Comparison of ENCODE assay signal across 15 cellular contexts in genomic region chr7:139111147-139111546, GRCh38. TPM values are rescaled to one million over a fixed set of nuclear protein-coding genes. Genes with fewer than 3 reads are reported as not detected.
A peak's percentile ranks its signal among the peaks of the same experiment; 100 is the strongest.
DNase-seq lines count a peak whose midpoint lies in the region; ATAC-seq and FAIRE-seq lines count a peak whose summit lies in the region.
"Had no signal": no experiment of that assay in that cellular context is flagged by ENCODE, and none has a peak within 500 bp of the region (broad histone marks: within the 10 kb centered on the region; RNA-seq: fewer than 3 reads in every experiment).

No MANE protein-coding gene starts in this region.

- H3K9me3 ChIP-seq in CD4-positive, alpha-beta memory T cell (ENCODE audit: control insufficient read depth in 1 of 2, low read length in 2 of 2), result no peaks in the 10 kb centered on the region
- H3K9me3 ChIP-seq in naive thymus-derived CD4-positive, alpha-beta T cell (ENCODE audit: control insufficient read depth in 2 of 3, low read length in 3 of 3), result no peaks in the 10 kb centered on the region
- H3K9me3 ChIP-seq: breast epithelium, left ventricle myocardium inferior had no signal

- H3K4me1 ChIP-seq in ACC112 (ENCODE audit: control insufficient read depth, insufficient read depth, low read length, unreplicated experiment), result peaks cover 25% of the 10 kb centered on the region
- H3K4me1 ChIP-seq in CD4-positive, alpha-beta memory T cell (ENCODE audit: insufficient read depth, low read length), result peaks cover 29% of the 10 kb centered on the region
- H3K4me1 ChIP-seq in naive thymus-derived CD4-positive, alpha-beta T cell (ENCODE audit: control insufficient read depth in 2 of 2, insufficient read depth in 2 of 2, low read length in 2 of 2), result peaks cover 22 to 24% of the 10 kb centered on the region in 2 donors
- H3K4me1 ChIP-seq: breast epithelium had no signal

- ATAC-seq in activated CD8-positive, alpha-beta T cell treated with anti-CD3 and anti-CD28 coated beads, Interleukin-2, amount 10 ng/mL, durations not matched to agents 7 days and 5 days, result no peak
- ATAC-seq in naive thymus-derived CD4-positive, alpha-beta T cell, result no peak
- no peak for ATAC-seq in HG02798 (IDR thresholded peaks at IDR 0.05; ENCODE audit: poor library complexity, unreplicated experiment)

- H3K4me3 Mint-ChIP-seq in CD4-positive, alpha-beta memory T cell, result peak overlapping the region; percentile 29 to 84 (median 75)
- H3K4me3 Mint-ChIP-seq in activated CD8-positive, alpha-beta T cell treated with anti-CD3 and anti-CD28 coated beads, Interleukin-2, amount 10 ng/mL, durations not matched to agents 7 days and 5 days, result peak overlapping the region; percentile 64
- peak overlapping the region; percentile 38 to 100 (median 76) for H3K4me3 Mint-ChIP-seq in naive thymus-derived CD4-positive, alpha-beta T cell

- no peak for DNase-seq in CD4-positive, alpha-beta memory T cell
- DNase-seq in activated CD8-positive, alpha-beta T cell treated with anti-CD3 and anti-CD28 coated beads, Interleukin-2, amount 10 ng/mL, durations not matched to agents 7 days and 5 days, result no peak
- no peak for DNase-seq in naive thymus-derived CD4-positive, alpha-beta T cell
- DNase-seq in RCC 7860 (ENCODE audit: low spot score) (no peak), DMS79 (lab: John Stamatoyannopoulos, UW) (no peak)
- DNase-seq: activated gamma-delta T cell treated with Interleukin-2 at 50 U/mL for 16 hours; dermis blood vessel endothelial cell; DMS53; left ventricle myocardium inferior; stimulated activated CD4-positive, alpha-beta T cell treated with anti-CD3 and anti-CD28 coated beads, Interleukin-4, amount 100 ng/mL, for 24 hours; T1000 had no signal

- peaks cover 46% of the 10 kb centered on the region for H3K79me2 ChIP-seq in ACC112 (ENCODE audit: control insufficient read depth, insufficient read depth, low read length, unreplicated experiment)

- H3K4me3 ChIP-seq in ACC112 (ENCODE audit: low read depth, low read length), result no peak overlapping the region
- H3K4me3 ChIP-seq in CD4-positive, alpha-beta memory T cell (ENCODE audit: low read length in 2 of 2), result no peak overlapping the region
- no peak overlapping the region for H3K4me3 ChIP-seq in naive thymus-derived CD4-positive, alpha-beta T cell (ENCODE audit: low read length)
- H3K4me3 ChIP-seq: breast epithelium, left ventricle myocardium inferior had no signal

- H3K9me3 Mint-ChIP-seq in CD4-positive, alpha-beta memory T cell, result peaks cover 0 to 17% (median 0%) of the 10 kb centered on the region in 8 donors
- no peaks in the 10 kb centered on the region for H3K9me3 Mint-ChIP-seq in activated CD8-positive, alpha-beta T cell treated with anti-CD3 and anti-CD28 coated beads, Interleukin-2, amount 10 ng/mL, durations not matched to agents 7 days and 5 days (ENCODE audit: insufficient read depth)
- peaks cover 0 to 12% (median 4%) of the 10 kb centered on the region in 11 donors for H3K9me3 Mint-ChIP-seq in naive thymus-derived CD4-positive, alpha-beta T cell

- no peak for FAIRE-seq in RCC 7860 (lab: Jason Lieb, UNC)

- H2AFZ ChIP-seq in ACC112 (ENCODE audit: low read length, unreplicated experiment), result peak overlapping the region; percentile 83

- H3K36me3 Mint-ChIP-seq in CD4-positive, alpha-beta memory T cell, result peaks cover 18 to 32% of the 10 kb centered on the region in 2 donors
- peaks cover 32% of the 10 kb centered on the region for H3K36me3 Mint-ChIP-seq in activated CD8-positive, alpha-beta T cell treated with anti-CD3 and anti-CD28 coated beads, Interleukin-2, amount 10 ng/mL, durations not matched to agents 7 days and 5 days (ENCODE audit: low read depth)
- peaks cover 8 to 26% (median 17%) of the 10 kb centered on the region in 5 donors for H3K36me3 Mint-ChIP-seq in naive thymus-derived CD4-positive, alpha-beta T cell

- H3K27ac ChIP-seq in ACC112 (ENCODE audit: low read depth, low read length), result peak overlapping the region; percentile 71
- H3K27ac ChIP-seq in CD4-positive, alpha-beta memory T cell (ENCODE audit: low read depth, low read length), result peak overlapping the region; percentile 73
- H3K27ac ChIP-seq in naive thymus-derived CD4-positive, alpha-beta T cell (ENCODE audit: low read depth, low read length), result peak overlapping the region; percentile 93

- peak overlapping the region; percentile 88 to 99 (median 97) for H3K27ac Mint-ChIP-seq in CD4-positive, alpha-beta memory T cell
- H3K27ac Mint-ChIP-seq in activated CD8-positive, alpha-beta T cell treated with anti-CD3 and anti-CD28 coated beads, Interleukin-2, amount 10 ng/mL, durations not matched to agents 7 days and 5 days, result peak overlapping the region; percentile 80
- H3K27ac Mint-ChIP-seq in naive thymus-derived CD4-positive, alpha-beta T cell, result peak overlapping the region; percentile 89 to 99 (median 97)
- H3K27ac Mint-ChIP-seq: progenitor cell of endocrine pancreas had no signal

- intact Hi-C loops in CD4-positive, alpha-beta memory T cell (cut with micrococcal nuclease), result loop anchor here (10.0 kb wide), 1 partner anchor 356 kb away; no protein-coding TSS in a partner anchor
- intact Hi-C loops in naive thymus-derived CD4-positive, alpha-beta T cell (cut with micrococcal nuclease), result no loop called here

- H3K4me1 Mint-ChIP-seq in CD4-positive, alpha-beta memory T cell, result peaks cover 31 to 64% (median 41%) of the 10 kb centered on the region in 4 donors
- H3K4me1 Mint-ChIP-seq in activated CD8-positive, alpha-beta T cell treated with anti-CD3 and anti-CD28 coated beads, Interleukin-2, amount 10 ng/mL, durations not matched to agents 7 days and 5 days (ENCODE audit: low read depth), result peaks cover 31% of the 10 kb centered on the region
- peaks cover 26 to 63% (median 57%) of the 10 kb centered on the region in 7 donors for H3K4me1 Mint-ChIP-seq in naive thymus-derived CD4-positive, alpha-beta T cell

- CTCF ChIA-PET in CD4-positive, alpha-beta memory T cell (lab: Charles Lee; ENCODE audit: partially characterized antibody), result interaction anchor here (1.3 to 1.6 kb wide), 2 partner anchors 23 to 36 kb away, joined by 4 to 7 read pairs; a partner anchor contains a TSS
- CTCF ChIA-PET in activated CD8-positive, alpha-beta T cell treated with anti-CD3 and anti-CD28 coated beads, Interleukin-2, amount 10 ng/mL, durations not matched to agents 7 days and 5 days (lab: Charles Lee), result interaction anchor here (0.9 to 1.6 kb wide), 5 partner anchors 8 to 36 kb away, joined by 4 to 6 read pairs (median 4); a partner anchor contains a TSS
- CTCF ChIA-PET in naive thymus-derived CD4-positive, alpha-beta T cell (lab: Charles Lee), result interaction anchor here (0.9 to 1.0 kb wide), 2 partner anchors 22 to 94 kb away, joined by 3 read pairs; a partner anchor contains a TSS

- H3K27me3 Mint-ChIP-seq in CD4-positive, alpha-beta memory T cell, result no peaks in the 10 kb centered on the region
- no peaks in the 10 kb centered on the region for H3K27me3 Mint-ChIP-seq in activated CD8-positive, alpha-beta T cell treated with anti-CD3 and anti-CD28 coated beads, Interleukin-2, amount 10 ng/mL, durations not matched to agents 7 days and 5 days (ENCODE audit: low read depth)
- H3K27me3 Mint-ChIP-seq in naive thymus-derived CD4-positive, alpha-beta T cell, result peaks cover 0 to 5% (median 0%) of the 10 kb centered on the region in 5 donors

- H3K27me3 ChIP-seq in ACC112 (ENCODE audit: insufficient read depth, low read length), result no peaks in the 10 kb centered on the region
- H3K27me3 ChIP-seq in CD4-positive, alpha-beta memory T cell (ENCODE audit: insufficient read depth, low read length), result no peaks in the 10 kb centered on the region
- H3K27me3 ChIP-seq in naive thymus-derived CD4-positive, alpha-beta T cell (ENCODE audit: control insufficient read depth in 2 of 2, insufficient read depth in 2 of 2, low read length in 2 of 2), result no peaks in the 10 kb centered on the region
- H3K27me3 ChIP-seq: breast epithelium had no signal

- POLR2A ChIA-PET in CD4-positive, alpha-beta memory T cell (lab: Charles Lee; ENCODE audit: partially characterized antibody), result interaction anchor here (1.0 to 6.1 kb wide), 7 partner anchors 9 to 68 kb away, joined by 3 to 152 read pairs (median 7); no protein-coding TSS in a partner anchor
- POLR2A ChIA-PET in activated CD8-positive, alpha-beta T cell treated with anti-CD3 and anti-CD28 coated beads, Interleukin-2, amount 10 ng/mL, durations not matched to agents 7 days and 5 days (lab: Charles Lee), result interaction anchor here (1.2 to 1.6 kb wide), 5 partner anchors 8 to 94 kb away, joined by 3 to 21 read pairs (median 5); a partner anchor contains a TSS
- POLR2A ChIA-PET in naive thymus-derived CD4-positive, alpha-beta T cell (lab: Charles Lee), result interaction anchor here (0.6 to 2.1 kb wide), 10 partner anchors 8 to 248 kb away, joined by 3 to 29 read pairs (median 5); partner anchors contain the start of gene LUC7L2

- peaks cover 5% of the 10 kb centered on the region; the same call in 1 of the 2 replicates for H3K36me3 ChIP-seq in ACC112 (ENCODE audit: insufficient read depth, low read length)
- peaks cover 7% of the 10 kb centered on the region for H3K36me3 ChIP-seq in CD4-positive, alpha-beta memory T cell (ENCODE audit: insufficient read depth, low read length)
- peaks cover 0 to 21% (median 0%) of the 10 kb centered on the region in 3 experiments for H3K36me3 ChIP-seq in naive thymus-derived CD4-positive, alpha-beta T cell (ENCODE audit: control insufficient read depth in 2 of 3, insufficient read depth in 3 of 3, low read length in 3 of 3)
- H3K36me3 ChIP-seq: breast epithelium, left ventricle myocardium inferior had no signal

RNA-seq across cellular contexts. Expression of gene ZC3HAV1, which starts 1.6 kb away (rescaled TPM):
- total RNA-seq in CD4-positive, alpha-beta memory T cell, result 100 to 1,000 TPM; 154 to 159 TPM
- polyA plus RNA-seq in CD4-positive, alpha-beta memory T cell, result 100 to 1,000 TPM; 150 to 169 TPM
- total RNA-seq in activated CD8-positive, alpha-beta T cell treated with anti-CD3 and anti-CD28 coated beads, Interleukin-2, amount 10 ng/mL, durations not matched to agents 7 days and 5 days, result 100 to 1,000 TPM; 121 to 122 TPM
- 100 to 1,000 TPM; 129 to 181 (median 152) TPM for total RNA-seq in naive thymus-derived CD4-positive, alpha-beta T cell
- polyA plus RNA-seq in naive thymus-derived CD4-positive, alpha-beta T cell, result 100 to 1,000 TPM; 165 to 249 TPM
